30 cellular contexts compared by ENCODE assay signal in genomic region chr10:64726466-64726865, GRCh38.
"Had no signal": no experiment of that assay in that cellular context is flagged by ENCODE, and none has a peak within 500 bp of the region (broad histone marks: within the 10 kb centered on the region; RNA-seq: fewer than 3 reads in every experiment).

No MANE protein-coding gene starts in this region.

- H3K36me3 Mint-ChIP-seq: activated naive CD4-positive, alpha-beta T cell treated with anti-CD3 and anti-CD28 coated beads, Interleukin-2, amount 10 ng/mL, durations not matched to agents 7 days and 5 days; activated naive CD8-positive, alpha-beta T cell treated with anti-CD3 and anti-CD28 coated beads, Interleukin-2, amount 10 ng/mL, durations not matched to agents 7 days and 5 days; brain; stimulated activated naive B cell treated with anti-CD40 and anti-IgM and Interleukin-4, amounts not matched to agents 10 μg/mL and 1 μg/mL and 100 μg/mL, for 72 hours had no signal

- H3K4me3 ChIP-seq: ascending aorta, esophagus muscularis mucosa, heart right ventricle, left lung, lung, ovary, sigmoid colon, smooth muscle cell, tibial nerve had no signal

- H3K27ac ChIP-seq: ascending aorta, esophagus muscularis mucosa, foreskin keratinocyte, heart right ventricle, left lung, neutrophil, ovary, sigmoid colon, tibial nerve had no signal

- H3K4me1 Mint-ChIP-seq: activated CD4-positive, alpha-beta memory T cell treated with anti-CD3 and anti-CD28 coated beads, Interleukin-2, amount 10 ng/mL, durations not matched to agents 7 days and 5 days; activated CD4-positive, alpha-beta T cell treated with anti-CD3 and anti-CD28 coated beads, Interleukin-2, amount 10 ng/mL, durations not matched to agents 7 days and 5 days; activated naive CD4-positive, alpha-beta T cell treated with anti-CD3 and anti-CD28 coated beads, Interleukin-2, amount 10 ng/mL, durations not matched to agents 7 days and 5 days; activated naive CD8-positive, alpha-beta T cell treated with anti-CD3 and anti-CD28 coated beads, Interleukin-2, amount 10 ng/mL, durations not matched to agents 7 days and 5 days; brain; nephron; stimulated activated naive B cell treated with anti-CD40 and anti-IgM and Interleukin-4, amounts not matched to agents 10 μg/mL and 1 μg/mL and 100 μg/mL, for 72 hours; T-helper 17 cell had no signal

- H3K27me3 Mint-ChIP-seq: activated CD4-positive, alpha-beta memory T cell treated with anti-CD3 and anti-CD28 coated beads, Interleukin-2, amount 10 ng/mL, durations not matched to agents 7 days and 5 days; activated CD4-positive, alpha-beta T cell treated with anti-CD3 and anti-CD28 coated beads, Interleukin-2, amount 10 ng/mL, durations not matched to agents 7 days and 5 days; activated naive CD4-positive, alpha-beta T cell treated with anti-CD3 and anti-CD28 coated beads, Interleukin-2, amount 10 ng/mL, durations not matched to agents 7 days and 5 days; activated naive CD8-positive, alpha-beta T cell treated with anti-CD3 and anti-CD28 coated beads, Interleukin-2, amount 10 ng/mL, durations not matched to agents 7 days and 5 days; activated T-cell treated with anti-CD3 and anti-CD28 coated beads, Interleukin-2, amount 50 U/mL, for 24 hours; progenitor cell of endocrine pancreas; stimulated activated naive B cell treated with anti-CD40 and anti-IgM and Interleukin-4, amounts not matched to agents 10 μg/mL and 1 μg/mL and 100 μg/mL, for 72 hours; T-helper 17 cell had no signal

- H3K4me3 Mint-ChIP-seq: activated CD4-positive, alpha-beta memory T cell treated with anti-CD3 and anti-CD28 coated beads, Interleukin-2, amount 10 ng/mL, durations not matched to agents 7 days and 5 days; activated CD4-positive, alpha-beta T cell treated with anti-CD3 and anti-CD28 coated beads, Interleukin-2, amount 10 ng/mL, durations not matched to agents 7 days and 5 days; activated naive CD4-positive, alpha-beta T cell treated with anti-CD3 and anti-CD28 coated beads, Interleukin-2, amount 10 ng/mL, durations not matched to agents 7 days and 5 days; activated naive CD8-positive, alpha-beta T cell treated with anti-CD3 and anti-CD28 coated beads, Interleukin-2, amount 10 ng/mL, durations not matched to agents 7 days and 5 days; activated T-cell treated with anti-CD3 and anti-CD28 coated beads, Interleukin-2, amount 50 U/mL, for 24 hours; brain; nephron; stimulated activated naive B cell treated with anti-CD40 and anti-IgM and Interleukin-4, amounts not matched to agents 10 μg/mL and 1 μg/mL and 100 μg/mL, for 72 hours; T-helper 17 cell had no signal

- H3K9me3 ChIP-seq: ascending aorta, esophagus muscularis mucosa, left lung, neutrophil, ovary, sigmoid colon, tibial nerve had no signal

- DNase-seq: activated CD4-positive, alpha-beta memory T cell treated with anti-CD3 and anti-CD28 coated beads, Interleukin-2, amount 10 ng/mL, durations not matched to agents 7 days and 5 days; activated CD4-positive, alpha-beta T cell treated with anti-CD3 and anti-CD28 coated beads for 1 hour; activated CD4-positive, alpha-beta T cell treated with anti-CD3 and anti-CD28 coated beads, Interleukin-2, amount 10 ng/mL, durations not matched to agents 7 days and 5 days; activated CD8-positive, alpha-beta memory T cell treated with anti-CD3 and anti-CD28 coated beads, Interleukin-2, amount 50 U/mL, for 48 hours; activated gamma-delta T cell; activated naive CD4-positive, alpha-beta T cell treated with anti-CD3 and anti-CD28 coated beads, Interleukin-2, amount 10 ng/mL, durations not matched to agents 7 days and 5 days; activated naive CD8-positive, alpha-beta T cell treated with anti-CD3 and anti-CD28 coated beads, Interleukin-2, amount 10 ng/mL, durations not matched to agents 7 days and 5 days; activated T-cell treated with anti-CD3 and anti-CD28 coated beads, Interleukin-2, amount 50 U/mL, for 24 hours; caudate nucleus; cortex of kidney; heart right ventricle; left lung; ovary; retina; sigmoid colon; stimulated activated CD4-positive, alpha-beta T cell treated with anti-CD3 and anti-CD28 coated beads, Interleukin-1b, Interleukin-23, amount 100 ng/mL, for 48 hours; stimulated activated CD4-positive, alpha-beta T cell treated with anti-CD3 and anti-CD28 coated beads, Interleukin-4, amount 100 ng/mL, for 4 hours; stimulated activated CD8-positive, alpha-beta memory T cell treated with anti-CD3 and anti-CD28 coated beads, Interleukin-4, amount 100 ng/mL, for 48 hours; stimulated activated naive B cell treated with anti-CD40 and anti-IgM and Interleukin-4, amounts not matched to agents 10 μg/mL and 1 μg/mL and 100 μg/mL, for 72 hours; T-helper 17 cell had no signal

- H3K4me1 ChIP-seq: ascending aorta, esophagus muscularis mucosa, foreskin keratinocyte, heart right ventricle, left lung, sigmoid colon, tibial nerve had no signal

- H3K27ac Mint-ChIP-seq: activated CD4-positive, alpha-beta memory T cell treated with anti-CD3 and anti-CD28 coated beads, Interleukin-2, amount 10 ng/mL, durations not matched to agents 7 days and 5 days; activated CD4-positive, alpha-beta T cell treated with anti-CD3 and anti-CD28 coated beads, Interleukin-2, amount 10 ng/mL, durations not matched to agents 7 days and 5 days; activated naive CD4-positive, alpha-beta T cell treated with anti-CD3 and anti-CD28 coated beads, Interleukin-2, amount 10 ng/mL, durations not matched to agents 7 days and 5 days; activated naive CD8-positive, alpha-beta T cell treated with anti-CD3 and anti-CD28 coated beads, Interleukin-2, amount 10 ng/mL, durations not matched to agents 7 days and 5 days; activated T-cell treated with anti-CD3 and anti-CD28 coated beads, Interleukin-2, amount 50 U/mL, for 24 hours; brain; nephron; progenitor cell of endocrine pancreas; stimulated activated naive B cell treated with anti-CD40 and anti-IgM and Interleukin-4, amounts not matched to agents 10 μg/mL and 1 μg/mL and 100 μg/mL, for 72 hours; T-helper 17 cell had no signal

- H3K9me3 Mint-ChIP-seq: activated naive CD8-positive, alpha-beta T cell treated with anti-CD3 and anti-CD28 coated beads, Interleukin-2, amount 10 ng/mL, durations not matched to agents 7 days and 5 days had no signal

- H3K27me3 ChIP-seq: ascending aorta, esophagus muscularis mucosa, foreskin keratinocyte, heart right ventricle, left lung, neutrophil, ovary, sigmoid colon, tibial nerve had no signal

- H3K36me3 ChIP-seq: ascending aorta, esophagus muscularis mucosa, heart right ventricle, left lung, neutrophil, ovary, sigmoid colon, tibial nerve had no signal

- ATAC-seq: foreskin keratinocyte; heart right ventricle; left lung; stimulated activated naive B cell treated with anti-CD40 and anti-IgM and Interleukin-4, amounts not matched to agents 10 μg/mL and 1 μg/mL and 100 μg/mL, for 72 hours; T-helper 17 cell had no signal
